ENCODE assay signal across 1 cellular context in genomic region chr6:108260809-108261569, GRCh38.
TF ChIP-seq lines count a peak whose summit lies in the region.

Gene SNX3, minus strand, starts transcription at chr6:108261040. Its CDS starts 119 bp downstream, at chr6:108260921.

TF ChIP-seq in K562, 482 proteins besides CTCF, POLR2A, EP300 and RAD21 (continued from another document and continues in another):
- no peak for TF ChIP-seq MLLT1 (IDR thresholded peaks at IDR 0.05)
- TF ChIP-seq KDM4B (IDR thresholded peaks at IDR 0.05; ENCODE audit: borderline replicate concordance in 2 of 2, low read depth in 1 of 2): no peak; a peak in 2 of 4 replicates
- no peak for TF ChIP-seq ZNF212 (CRISPR knock-in tag; IDR thresholded peaks at IDR 0.05)
- TF ChIP-seq NR2C2 (CRISPR knock-in tag; IDR thresholded peaks at IDR 0.05): peak; percentile 55; the same call in 1 of the 2 replicates
- TF ChIP-seq NR2C2 (tag; IDR thresholded peaks at IDR 0.05): peak; percentile 95
- peak; percentile 52 for TF ChIP-seq SP1 (CRISPR knock-in tag; IDR thresholded peaks at IDR 0.05)
- TF ChIP-seq CXXC5 (CRISPR knock-in tag; IDR thresholded peaks at IDR 0.05): peak; percentile 93
- TF ChIP-seq COPS2 (conservative IDR thresholded peaks at IDR 0.05): no peak
- 0 out of 2 replicates have a peak, but pooled peaks have one; percentile 26 for TF ChIP-seq ZBTB12 (CRISPR knock-in tag; IDR thresholded peaks at IDR 0.05)
- no peak for TF ChIP-seq SRSF1 (IDR thresholded peaks at IDR 0.05; ENCODE audit: low read depth, low read length)
- 0 out of 2 replicates have a peak, but pooled peaks have one; percentile 60 for TF ChIP-seq STAT6 (CRISPR knock-in tag; IDR thresholded peaks at IDR 0.05)
- no peak for TF ChIP-seq HOMEZ (CRISPR knock-in tag; IDR thresholded peaks at IDR 0.05)
- no peak for TF ChIP-seq ZNF780A (CRISPR knock-in tag; IDR thresholded peaks at IDR 0.05)
- TF ChIP-seq DNMT1 (IDR thresholded peaks at IDR 0.05): no peak
- TF ChIP-seq, protein P1, sequence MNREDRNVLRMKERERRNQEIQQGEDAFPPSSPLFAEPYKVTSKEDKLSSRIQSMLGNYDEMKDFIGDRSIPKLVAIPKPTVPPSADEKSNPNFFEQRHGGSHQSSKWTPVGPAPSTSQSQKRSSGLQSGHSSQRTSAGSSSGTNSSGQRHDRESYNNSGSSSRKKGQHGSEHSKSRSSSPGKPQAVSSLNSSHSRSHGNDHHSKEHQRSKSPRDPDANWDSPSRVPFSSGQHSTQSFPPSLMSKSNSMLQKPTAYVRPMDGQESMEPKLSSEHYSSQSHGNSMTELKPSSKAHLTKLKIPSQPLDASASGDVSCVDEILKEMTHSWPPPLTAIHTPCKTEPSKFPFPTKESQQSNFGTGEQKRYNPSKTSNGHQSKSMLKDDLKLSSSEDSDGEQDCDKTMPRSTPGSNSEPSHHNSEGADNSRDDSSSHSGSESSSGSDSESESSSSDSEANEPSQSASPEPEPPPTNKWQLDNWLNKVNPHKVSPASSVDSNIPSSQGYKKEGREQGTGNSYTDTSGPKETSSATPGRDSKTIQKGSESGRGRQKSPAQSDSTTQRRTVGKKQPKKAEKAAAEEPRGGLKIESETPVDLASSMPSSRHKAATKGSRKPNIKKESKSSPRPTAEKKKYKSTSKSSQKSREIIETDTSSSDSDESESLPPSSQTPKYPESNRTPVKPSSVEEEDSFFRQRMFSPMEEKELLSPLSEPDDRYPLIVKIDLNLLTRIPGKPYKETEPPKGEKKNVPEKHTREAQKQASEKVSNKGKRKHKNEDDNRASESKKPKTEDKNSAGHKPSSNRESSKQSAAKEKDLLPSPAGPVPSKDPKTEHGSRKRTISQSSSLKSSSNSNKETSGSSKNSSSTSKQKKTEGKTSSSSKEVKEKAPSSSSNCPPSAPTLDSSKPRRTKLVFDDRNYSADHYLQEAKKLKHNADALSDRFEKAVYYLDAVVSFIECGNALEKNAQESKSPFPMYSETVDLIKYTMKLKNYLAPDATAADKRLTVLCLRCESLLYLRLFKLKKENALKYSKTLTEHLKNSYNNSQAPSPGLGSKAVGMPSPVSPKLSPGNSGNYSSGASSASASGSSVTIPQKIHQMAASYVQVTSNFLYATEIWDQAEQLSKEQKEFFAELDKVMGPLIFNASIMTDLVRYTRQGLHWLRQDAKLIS (CRISPR knock-in tag; IDR thresholded peaks at IDR 0.05): peak; percentile 20
- TF ChIP-seq ELK3 (CRISPR knock-in tag; IDR thresholded peaks at IDR 0.05): no peak
- no peak for TF ChIP-seq MECOM (CRISPR knock-in tag; IDR thresholded peaks at IDR 0.05)
- TF ChIP-seq NFE2 (IDR thresholded peaks at IDR 0.05; ENCODE audit: low read depth): 0 out of 2 replicates have a peak, but pooled peaks have one; percentile 8
- TF ChIP-seq ZC3H4 (CRISPR knock-in tag; IDR thresholded peaks at IDR 0.05; ENCODE audit: borderline replicate concordance): 0 out of 2 replicates have a peak, but pooled peaks have one; percentile 71
- TF ChIP-seq CBX5 (IDR thresholded peaks at IDR 0.05; ENCODE audit: borderline replicate concordance, low read depth): no peak
- TF ChIP-seq RBM17 (IDR thresholded peaks at IDR 0.05; ENCODE audit: borderline replicate concordance, low read depth, low read length): no peak
- TF ChIP-seq ZNF583 (CRISPR knock-in tag; IDR thresholded peaks at IDR 0.05): no peak
- TF ChIP-seq TAF7 (tag; IDR thresholded peaks at IDR 0.05): 0 out of 2 replicates have a peak, but pooled peaks have one; percentile 32
- TF ChIP-seq ZFX (CRISPR knock-in tag; IDR thresholded peaks at IDR 0.05): peak; percentile 91
- peak; percentile 95 for TF ChIP-seq FIP1L1 (IDR thresholded peaks at IDR 0.05; ENCODE audit: low read depth, low read length, poor library complexity, severe bottlenecking)
- TF ChIP-seq, protein P2, sequence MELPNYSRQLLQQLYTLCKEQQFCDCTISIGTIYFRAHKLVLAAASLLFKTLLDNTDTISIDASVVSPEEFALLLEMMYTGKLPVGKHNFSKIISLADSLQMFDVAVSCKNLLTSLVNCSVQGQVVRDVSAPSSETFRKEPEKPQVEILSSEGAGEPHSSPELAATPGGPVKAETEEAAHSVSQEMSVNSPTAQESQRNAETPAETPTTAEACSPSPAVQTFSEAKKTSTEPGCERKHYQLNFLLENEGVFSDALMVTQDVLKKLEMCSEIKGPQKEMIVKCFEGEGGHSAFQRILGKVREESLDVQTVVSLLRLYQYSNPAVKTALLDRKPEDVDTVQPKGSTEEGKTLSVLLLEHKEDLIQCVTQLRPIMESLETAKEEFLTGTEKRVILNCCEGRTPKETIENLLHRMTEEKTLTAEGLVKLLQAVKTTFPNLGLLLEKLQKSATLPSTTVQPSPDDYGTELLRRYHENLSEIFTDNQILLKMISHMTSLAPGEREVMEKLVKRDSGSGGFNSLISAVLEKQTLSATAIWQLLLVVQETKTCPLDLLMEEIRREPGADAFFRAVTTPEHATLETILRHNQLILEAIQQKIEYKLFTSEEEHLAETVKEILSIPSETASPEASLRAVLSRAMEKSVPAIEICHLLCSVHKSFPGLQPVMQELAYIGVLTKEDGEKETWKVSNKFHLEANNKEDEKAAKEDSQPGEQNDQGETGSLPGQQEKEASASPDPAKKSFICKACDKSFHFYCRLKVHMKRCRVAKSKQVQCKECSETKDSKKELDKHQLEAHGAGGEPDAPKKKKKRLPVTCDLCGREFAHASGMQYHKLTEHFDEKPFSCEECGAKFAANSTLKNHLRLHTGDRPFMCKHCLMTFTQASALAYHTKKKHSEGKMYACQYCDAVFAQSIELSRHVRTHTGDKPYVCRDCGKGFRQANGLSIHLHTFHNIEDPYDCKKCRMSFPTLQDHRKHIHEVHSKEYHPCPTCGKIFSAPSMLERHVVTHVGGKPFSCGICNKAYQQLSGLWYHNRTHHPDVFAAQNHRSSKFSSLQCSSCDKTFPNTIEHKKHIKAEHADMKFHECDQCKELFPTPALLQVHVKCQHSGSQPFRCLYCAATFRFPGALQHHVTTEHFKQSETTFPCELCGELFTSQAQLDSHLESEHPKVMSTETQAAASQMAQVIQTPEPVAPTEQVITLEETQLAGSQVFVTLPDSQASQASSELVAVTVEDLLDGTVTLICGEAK (IDR thresholded peaks at IDR 0.05): peak; percentile 91
- TF ChIP-seq, protein P2 (CRISPR knock-in tag; IDR thresholded peaks at IDR 0.05): no peak
- TF ChIP-seq EZH2 (IDR thresholded peaks at IDR 0.05; ENCODE audit: borderline replicate concordance, low read depth, low read length): no peak
- peak; percentile 17; the same call in 1 of the 2 replicates for TF ChIP-seq XRCC5 (IDR thresholded peaks at IDR 0.05; ENCODE audit: low read depth, low read length)
- no peak for TF ChIP-seq NFIC (IDR thresholded peaks at IDR 0.05)
- no peak for TF ChIP-seq TRIM24 (IDR thresholded peaks at IDR 0.05)
